In the genomic region with DNA sequence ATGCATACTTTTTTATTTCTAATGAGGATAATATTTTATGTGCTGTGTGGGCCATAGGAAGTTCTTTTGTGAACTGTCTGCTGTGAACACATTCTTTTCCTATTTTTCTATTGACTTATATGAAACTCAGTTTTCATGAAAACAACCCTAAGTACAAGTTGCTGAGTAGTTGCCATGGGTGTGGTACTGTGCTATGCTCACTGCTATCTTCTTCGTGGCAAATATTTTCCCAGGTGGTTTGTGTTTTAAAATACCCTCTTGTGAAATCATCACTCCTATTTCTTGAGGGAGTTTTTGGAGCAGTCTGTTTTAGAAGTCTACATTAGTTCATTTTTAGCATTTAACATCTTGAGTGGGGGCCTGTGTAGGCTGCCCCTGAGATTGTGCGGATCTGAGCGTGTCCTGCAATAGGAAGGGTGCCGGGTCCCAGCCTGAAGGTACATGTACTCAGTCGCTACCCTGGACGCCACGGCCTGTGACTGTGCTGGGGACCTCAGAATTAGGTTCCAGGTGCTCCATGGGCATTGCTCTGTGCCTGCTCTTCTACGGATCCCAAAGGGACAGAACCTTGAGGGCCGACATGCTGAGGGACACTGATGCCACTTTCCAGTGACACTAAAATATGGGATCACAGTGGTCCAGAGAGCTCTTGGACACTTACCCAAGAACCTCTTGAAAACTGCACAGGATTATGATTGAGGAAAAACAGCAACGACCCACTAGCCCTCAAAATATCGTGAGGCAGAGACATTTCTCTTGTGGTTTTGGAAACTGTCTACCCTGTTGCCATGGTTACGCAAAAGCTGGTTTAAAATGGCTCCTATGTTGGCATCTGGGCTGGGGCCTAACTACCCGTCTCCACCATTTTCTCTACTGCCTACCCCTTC, we compare ENCODE assay signal across 22 cellular contexts.
DNase-seq lines count a peak whose midpoint lies in the region; ATAC-seq and TF ChIP-seq lines count a peak whose summit lies in the region.
"Had no signal": no experiment of that assay in that cellular context is flagged by ENCODE, and none has a peak within 500 bp of the region (broad histone marks: within the 10 kb centered on the region; RNA-seq: fewer than 3 reads in every experiment).

No MANE protein-coding gene starts in this region.

- H3K4me3 Mint-ChIP-seq in osteocyte (ENCODE audit: unreplicated experiment): no peak overlapping the region
- no peak overlapping the region for H3K4me3 Mint-ChIP-seq in CD4-positive, alpha-beta memory T cell
- H3K4me3 Mint-ChIP-seq: CD4-positive, CD25-positive, alpha-beta regulatory T cell; HFFc6; T-cell had no signal

- no peaks in the 10 kb centered on the region for H3K9me3 Mint-ChIP-seq in osteocyte (ENCODE audit: unreplicated experiment)
- no peaks in the 10 kb centered on the region for H3K9me3 Mint-ChIP-seq in CD4-positive, alpha-beta memory T cell
- H3K9me3 Mint-ChIP-seq: HFFc6, T-cell had no signal

- H3K4me1 ChIP-seq in CD4-positive, alpha-beta memory T cell (ENCODE audit: insufficient read depth, low read length): no peaks in the 10 kb centered on the region
- H3K4me1 ChIP-seq: HAP-1 had no signal

- no peak for ATAC-seq in HG02852 (IDR thresholded peaks at IDR 0.05; ENCODE audit: unreplicated experiment)
- ATAC-seq: Panc1, T-cell had no signal

- H3K27ac ChIP-seq in angular gyrus (ENCODE audit: low read depth, low read length): peak overlapping the region; percentile 37
- peak overlapping the region in 52 of 59 donors; percentile 3 to 85 (median 65) for H3K27ac ChIP-seq in dorsolateral prefrontal cortex
- no peak overlapping the region for H3K27ac ChIP-seq in CD4-positive, alpha-beta memory T cell (ENCODE audit: low read depth, low read length)
- H3K27ac ChIP-seq: BLaER1, KMS-11, RWPE1 had no signal

- peak; percentile 3 for DNase-seq in Jurkat, Clone E6-1 (ENCODE audit: low read depth, low spot score)
- DNase-seq in dorsolateral prefrontal cortex (peak in 1 of 10 donors; percentile 32), osteocyte (ENCODE audit: extremely low spot score, unreplicated experiment) (no peak), AG08395 (ENCODE audit: low spot score) (no peak)
- DNase-seq in CD4-positive, alpha-beta memory T cell: no peak
- DNase-seq: CD4-positive, CD25-positive, alpha-beta regulatory T cell; HFFc6; NCI-H1048; NCI-H1417; NCI-H1694; NCI-H2029 treated with DMSO at 0.1 percent for 48 hours; NCI-H2171 treated with DMSO at 0.1 percent for 48 hours; NCI-H526; SHP77; T-cell had no signal

- H3K27me3 Mint-ChIP-seq in osteocyte (ENCODE audit: unreplicated experiment): no peaks in the 10 kb centered on the region
- peaks cover 2% of the 10 kb centered on the region in 2 donors for H3K27me3 Mint-ChIP-seq in CD4-positive, alpha-beta memory T cell
- H3K27me3 Mint-ChIP-seq: CD4-positive, CD25-positive, alpha-beta regulatory T cell had no signal

- TF ChIP-seq CTCF in dorsolateral prefrontal cortex (IDR thresholded peaks at IDR 0.05 in 54 of 56, conservative IDR thresholded peaks at IDR 0.05 in 2 of 56; ENCODE audit: low read depth in 1 of 56, partially characterized antibody in 56 of 56) (no peak), osteocyte (IDR thresholded peaks at IDR 0.05) (no peak)

- no peaks in the 10 kb centered on the region for H3K36me3 Mint-ChIP-seq in osteocyte (ENCODE audit: unreplicated experiment)
- no peaks in the 10 kb centered on the region for H3K36me3 Mint-ChIP-seq in CD4-positive, alpha-beta memory T cell
- H3K36me3 Mint-ChIP-seq: CD4-positive, CD25-positive, alpha-beta regulatory T cell; T-cell had no signal

- H3K4me1 Mint-ChIP-seq in osteocyte (ENCODE audit: unreplicated experiment): peaks cover 22% of the 10 kb centered on the region
- no peaks in the 10 kb centered on the region for H3K4me1 Mint-ChIP-seq in CD4-positive, alpha-beta memory T cell
- H3K4me1 Mint-ChIP-seq: CD4-positive, CD25-positive, alpha-beta regulatory T cell; T-cell had no signal

- no peaks in the 10 kb centered on the region for H3K36me3 ChIP-seq in CD4-positive, alpha-beta memory T cell (ENCODE audit: insufficient read depth, low read length)
- H3K36me3 ChIP-seq: BLaER1, HAP-1 had no signal

- POLR2A ChIA-PET in CD4-positive, alpha-beta memory T cell (lab: Charles Lee; ENCODE audit: partially characterized antibody): no interaction called here

- H3K4me3 ChIP-seq in Jurkat, Clone E6-1 (ENCODE audit: low read length): no peak overlapping the region
- H3K4me3 ChIP-seq in dorsolateral prefrontal cortex: no peak overlapping the region
- no peak overlapping the region for H3K4me3 ChIP-seq in CD4-positive, alpha-beta memory T cell (ENCODE audit: low read length in 2 of 2)
- H3K4me3 ChIP-seq: BLaER1, HAP-1 had no signal

- H3K27ac Mint-ChIP-seq in osteocyte (ENCODE audit: unreplicated experiment): peak overlapping the region; percentile 71
- no peak overlapping the region for H3K27ac Mint-ChIP-seq in CD4-positive, alpha-beta memory T cell
- H3K27ac Mint-ChIP-seq: CD4-positive, CD25-positive, alpha-beta regulatory T cell; HFFc6; T-cell had no signal

- no peaks in the 10 kb centered on the region for H3K27me3 ChIP-seq in dorsolateral prefrontal cortex
- H3K27me3 ChIP-seq in CD4-positive, alpha-beta memory T cell (ENCODE audit: insufficient read depth, low read length): no peaks in the 10 kb centered on the region
- H3K27me3 ChIP-seq: BLaER1 had no signal

- intact Hi-C loops in dorsolateral prefrontal cortex (cut with DNase I): no loop called here
- intact Hi-C loops in CD4-positive, alpha-beta memory T cell (cut with micrococcal nuclease): no loop called here

- CTCF ChIA-PET in CD4-positive, alpha-beta memory T cell (lab: Charles Lee; ENCODE audit: partially characterized antibody): interaction anchor here (1.2 kb wide), 1 partner anchor 10 kb away, joined by 3 read pairs; no protein-coding TSS in a partner anchor

- no peaks in the 10 kb centered on the region for H3K9me3 ChIP-seq in CD4-positive, alpha-beta memory T cell (ENCODE audit: control insufficient read depth in 1 of 2, low read length in 2 of 2)
- H3K9me3 ChIP-seq: BLaER1, HAP-1 had no signal
